ENCODE assay signal across 20 cellular contexts in genomic region chr6:14798594-14798982, GRCh38.
DNase-seq lines count a peak whose midpoint lies in the region; ATAC-seq and TF ChIP-seq lines count a peak whose summit lies in the region.
"Had no signal": no experiment of that assay in that cellular context is flagged by ENCODE, and none has a peak within 500 bp of the region (broad histone marks: within the 10 kb centered on the region; RNA-seq: fewer than 3 reads in every experiment).

No MANE protein-coding gene starts in this region.

- H3K36me3 Mint-ChIP-seq in H9 (ENCODE audit: insufficient read depth in 1 of 3, low read depth in 3 of 3), result peaks cover 4 to 14% (median 6%) of the 10 kb centered on the region in 3 experiments; a peak in 5 of 7 replicates
- no peaks in the 10 kb centered on the region for H3K36me3 Mint-ChIP-seq in endothelial cell (ENCODE audit: low read depth, unreplicated experiment)

- DNase-seq in A673 (ENCODE audit: low spot score) (no peak), H9 (no peak), SK-N-MC (ENCODE audit: low read depth, low spot score) (no peak), endothelial cell (ENCODE audit: low spot score) (no peak), esophagus squamous epithelium (lab: John Stamatoyannopoulos, UW) (no peak), NCI-H187 treated with DMSO at 0.1 percent for 48 hours (lab: John Stamatoyannopoulos, UW) (no peak), RKO (ENCODE audit: low spot score) (no peak)
- DNase-seq: BE2C, KG1, NCI-H1417 treated with DMSO at 0.1 percent for 48 hours, NCI-H187, NCI-H510A treated with DMSO at 0.1 percent for 48 hours, NCI-H748 treated with DMSO at 0.1 percent for 48 hours, PC-9, SHP77 treated with DMSO at 0.1 percent for 48 hours had no signal

- H3K4ac ChIP-seq in H9 (ENCODE audit: low read depth, low read length), result no peak overlapping the region

- no peak overlapping the region for H3K56ac ChIP-seq in H9 (ENCODE audit: insufficient read length, low read depth, low read length)

- H3K4me1 ChIP-seq in A673 (ENCODE audit: insufficient read depth, low read length, poor library complexity, severe bottlenecking) (peaks cover 29% of the 10 kb centered on the region), H9 (ENCODE audit: insufficient read depth, low read length) (peaks cover 5% of the 10 kb centered on the region; the same call in 1 of the 2 replicates), esophagus squamous epithelium (peaks cover 0 to 12% (median 0%) of the 10 kb centered on the region in 3 donors)
- H3K4me1 ChIP-seq: A549 had no signal

- peak overlapping the region in 2 of 3 experiments; percentile 9 to 49; a peak in 4 of 7 replicates for H3K27ac Mint-ChIP-seq in H9
- peak overlapping the region; percentile 17 for H3K27ac Mint-ChIP-seq in endothelial cell (ENCODE audit: unreplicated experiment)

- ATAC-seq in HG02970 (IDR thresholded peaks at IDR 0.05; ENCODE audit: low FRiP score, unreplicated experiment), result no peak
- ATAC-seq: A549, SK-N-SH treated with all-trans-retinoic acid at 6 μM for 48 hours had no signal

- no peak overlapping the region for H2AK5ac ChIP-seq in H9 (ENCODE audit: insufficient read length, low read length)

- no peak overlapping the region for H3K9ac ChIP-seq in H9 (ENCODE audit: extremely low read depth, insufficient read length, low read length)
- peak overlapping the region; percentile 80 for H3K9ac ChIP-seq in SK-N-MC (ENCODE audit: insufficient read length)

- H3K27me3 Mint-ChIP-seq in H9 (ENCODE audit: low read depth) (peaks cover 3% of the 10 kb centered on the region; the same call in 1 of the 2 replicates), endothelial cell (ENCODE audit: unreplicated experiment) (peaks cover 5% of the 10 kb centered on the region)

- H3K9me3 ChIP-seq in A673 (ENCODE audit: low read depth, low read length, poor library complexity, severe bottlenecking) (no peaks in the 10 kb centered on the region), H9 (ENCODE audit: control insufficient read depth, low read depth, low read length) (no peaks in the 10 kb centered on the region), SK-N-MC (ENCODE audit: low read depth, low read length) (no peaks in the 10 kb centered on the region), esophagus squamous epithelium (no peaks in the 10 kb centered on the region)
- H3K9me3 ChIP-seq: BE2C, HAP-1 had no signal

- H2BK120ac ChIP-seq in H9 (ENCODE audit: low read depth, low read length, poor library complexity, severe bottlenecking), result no peak overlapping the region

- no peaks in the 10 kb centered on the region for H3K36me3 ChIP-seq in A673 (ENCODE audit: insufficient read depth, low read length, poor library complexity, severe bottlenecking)
- no peaks in the 10 kb centered on the region for H3K36me3 ChIP-seq in SK-N-MC (ENCODE audit: insufficient read depth, low read length)
- H3K36me3 ChIP-seq in esophagus squamous epithelium, result no peaks in the 10 kb centered on the region
- H3K36me3 ChIP-seq: BE2C, HAP-1 had no signal

- H4K8ac ChIP-seq in H9 (replicated peaks; ENCODE audit: insufficient read length, low read depth, low read length), result no peak overlapping the region

- H3K9me3 Mint-ChIP-seq in H9 (peaks cover 3 to 19% of the 10 kb centered on the region in 2 experiments; a peak in 4 of 5 replicates), endothelial cell (ENCODE audit: unreplicated experiment) (peaks cover 5% of the 10 kb centered on the region)

- H3T11ph ChIP-seq in H9 (ENCODE audit: low read length), result no peak overlapping the region

- POLR2A ChIA-PET in A673 (lab: Charles Lee; ENCODE audit: low non-redundant PET), result interaction anchor here (0.7 kb wide), 1 partner anchor 401 kb away, joined by 5 read pairs; no protein-coding TSS in a partner anchor

- TF ChIP-seq CTCF in A673 (conservative IDR thresholded peaks at IDR 0.05; ENCODE audit: low read depth, low read length) (no peak), H9 (conservative IDR thresholded peaks at IDR 0.05) (no peak), endothelial cell (IDR thresholded peaks at IDR 0.05; ENCODE audit: unreplicated experiment) (no peak), esophagus squamous epithelium (IDR thresholded peaks at IDR 0.05) (no peak)

- H3K79me2 ChIP-seq in H9 (ENCODE audit: insufficient read depth, low read length), result no peaks in the 10 kb centered on the region; the same call in 1 of the 2 replicates

- intact Hi-C loops in A673 (cut with micrococcal nuclease; ENCODE audit: unreplicated experiment), result loop anchor here (5.0 to 10.0 kb wide), 2 partner anchors 304 to 416 kb away; no protein-coding TSS in a partner anchor
- intact Hi-C loops in esophagus squamous epithelium (cut with DNase I), result no loop called here

- no peak overlapping the region for H2BK12ac ChIP-seq in H9 (ENCODE audit: insufficient read length, low read depth, low read length)

- no peak overlapping the region for H3K4me2 ChIP-seq in H9 (ENCODE audit: insufficient read depth, insufficient read length, low read length)
- H3K4me2 ChIP-seq: A549 had no signal

- no CpG with 5 or more reads among the region's 4 CpGs for WGBS in H9 (ENCODE audit: extremely low coverage, insufficient read length, low lambda C conversion rate)
- WGBS in esophagus squamous epithelium, 2 donors, result 95 to 100% methylated on average over 2 to 4 of the region's 4 CpGs

- no peak overlapping the region for H4K5ac ChIP-seq in H9 (ENCODE audit: insufficient read length, low read depth, low read length)

- no peak overlapping the region for H2BK15ac ChIP-seq in H9 (ENCODE audit: low read depth, low read length)

- no peak overlapping the region for H3K18ac ChIP-seq in H9 (ENCODE audit: insufficient read length, low read depth, low read length)

- H2BK5ac ChIP-seq in H9 (ENCODE audit: insufficient read length, low read length), result no peak overlapping the region

- H3K4me3 Mint-ChIP-seq in H9 (no peak overlapping the region), endothelial cell (ENCODE audit: unreplicated experiment) (no peak overlapping the region)

- H3K4me1 Mint-ChIP-seq in H9 (peaks cover 26 to 30% of the 10 kb centered on the region in 2 experiments), endothelial cell (ENCODE audit: unreplicated experiment) (peaks cover 2% of the 10 kb centered on the region)

- no peak overlapping the region for H3K23ac ChIP-seq in H9 (ENCODE audit: insufficient read length, low read depth, low read length)

- CTCF ChIA-PET in A673 (lab: Charles Lee), result no interaction called here

- H4K91ac ChIP-seq in H9 (ENCODE audit: insufficient read length, low read depth, low read length), result no peak overlapping the region

- H2BK20ac ChIP-seq in H9 (ENCODE audit: low read depth, low read length, poor library complexity, severe bottlenecking), result no peak overlapping the region

- H3K27me3 ChIP-seq in A673 (replicated peaks; ENCODE audit: insufficient read depth, low read depth, low read length, poor library complexity) (no peaks in the 10 kb centered on the region), H9 (ENCODE audit: insufficient read depth, low read length) (no peaks in the 10 kb centered on the region), esophagus squamous epithelium (no peaks in the 10 kb centered on the region)
- H3K27me3 ChIP-seq: BE2C had no signal

- H3K14ac ChIP-seq in H9 (ENCODE audit: insufficient read depth, low read length), result no peak overlapping the region

- TF ChIP-seq POLR2A in esophagus squamous epithelium (IDR thresholded peaks at IDR 0.05), result no peak

- H3K79me1 ChIP-seq in H9 (ENCODE audit: insufficient read depth, low read depth, low read length, poor library complexity, severe bottlenecking), result no peaks in the 10 kb centered on the region

- H3K27ac ChIP-seq in A673 (ENCODE audit: low read depth, low read length, poor library complexity, severe bottlenecking), result peak overlapping the region; percentile 91
- no peak overlapping the region for H3K27ac ChIP-seq in H9 (ENCODE audit: insufficient read length, low read depth, low read length)
- H3K27ac ChIP-seq in SK-N-MC, result peak overlapping the region; percentile 100
- no peak overlapping the region for H3K27ac ChIP-seq in esophagus squamous epithelium
- H3K27ac ChIP-seq: RWPE1 had no signal

- H3K23me2 ChIP-seq in H9 (ENCODE audit: insufficient read length, low read depth, low read length, poor library complexity, severe bottlenecking), result no peaks in the 10 kb centered on the region

- BruUV-seq in A673 (replicated peaks; lab: Mats Ljungman, UMichigan), result no TSS peak

- no peak overlapping the region for H3K4me3 ChIP-seq in A673 (ENCODE audit: low read depth, low read length, poor library complexity, severe bottlenecking)
- H3K4me3 ChIP-seq in SK-N-MC, result peak overlapping the region; percentile 9; the same call in 1 of the 2 replicates
- no peak overlapping the region for H3K4me3 ChIP-seq in esophagus squamous epithelium
- H3K4me3 ChIP-seq: A549, HAP-1, PC-9 had no signal

- no peak overlapping the region for H2AFZ ChIP-seq in H9 (ENCODE audit: low read length)
- H2AFZ ChIP-seq: PC-9 had no signal

- no peaks in the 10 kb centered on the region for H4K20me1 ChIP-seq in H9 (ENCODE audit: control insufficient read depth, insufficient read depth, insufficient read length)

Comparison
In these comparisons a context has a peak if more than half of its experiments do, and no peak if none do; other contexts are left out.
1. H3K27ac ChIP-seq: peak in A673 (single experiment) and SK-N-MC (single experiment); none in H9 (single experiment) and esophagus squamous epithelium (0 of 4).